ENCODE assay signal across 15 cellular contexts in the genomic region with DNA sequence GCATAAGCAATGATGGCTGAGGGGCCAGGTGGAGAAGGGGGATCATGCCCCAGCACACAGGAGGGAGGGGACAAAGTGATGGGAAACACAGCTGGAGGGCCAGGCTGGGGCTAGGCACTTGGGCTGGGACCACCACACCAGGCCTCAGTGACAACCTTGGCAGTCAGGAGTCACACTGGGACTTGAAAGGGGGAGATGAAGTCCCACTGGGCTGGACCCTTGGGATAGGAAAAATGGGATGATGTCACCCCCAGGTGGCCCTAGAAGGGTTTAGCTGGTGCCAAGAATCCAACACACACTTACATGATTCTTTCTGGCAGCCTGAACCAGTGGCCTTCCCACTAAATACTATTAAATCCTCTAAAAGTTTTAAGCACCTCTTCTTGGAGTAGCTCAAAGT. TPM values are rescaled to one million over a fixed set of nuclear protein-coding genes. Genes with fewer than 3 reads are reported as not detected.
DNase-seq lines count a peak whose midpoint lies in the region; ATAC-seq and TF ChIP-seq lines count a peak whose summit lies in the region.
"Had no signal": no experiment of that assay in that cellular context is flagged by ENCODE, and none has a peak within 500 bp of the region (broad histone marks: within the 10 kb centered on the region; RNA-seq: fewer than 3 reads in every experiment).

No MANE protein-coding gene starts in this region.

- ATAC-seq in activated naive CD4-positive, alpha-beta T cell treated with anti-CD3 and anti-CD28 coated beads, Interleukin-2, amount 50 U/mL, for 72 hours, result no peak
- ATAC-seq in WTC11 (no peak), HG03097 (IDR thresholded peaks at IDR 0.05; ENCODE audit: low FRiP score, unreplicated experiment) (no peak), GM18511 (IDR thresholded peaks at IDR 0.05; ENCODE audit: unreplicated experiment) (no peak)
- ATAC-seq: gastrocnemius medialis had no signal

- no peak overlapping the region for H3K4me3 Mint-ChIP-seq in activated naive CD4-positive, alpha-beta T cell treated with anti-CD3 and anti-CD28 coated beads, Interleukin-2, amount 10 ng/mL, durations not matched to agents 7 days and 5 days
- H3K4me3 Mint-ChIP-seq in WTC11, result no peak overlapping the region

- no peak for TF ChIP-seq POLR2A in suprapubic skin (IDR thresholded peaks at IDR 0.05)

- DNase-seq in activated naive CD4-positive, alpha-beta T cell treated with anti-CD3 and anti-CD28 coated beads, Interleukin-2, amount 50 U/mL, for 72 hours (ENCODE audit: low spot score in 2 of 2), result no peak
- no peak for DNase-seq in activated naive CD4-positive, alpha-beta T cell treated with anti-CD3 and anti-CD28 coated beads, Interleukin-2, amount 10 ng/mL, durations not matched to agents 7 days and 5 days
- DNase-seq in WTC11 (ENCODE audit: low spot score) (no peak), fibroblast of the aortic adventitia (ENCODE audit: low read depth) (peak; percentile 44), superior temporal gyrus (ENCODE audit: extremely low spot score) (peak; percentile 15), suprapubic skin (ENCODE audit: low spot score in 2 of 2) (no peak)
- DNase-seq: central memory CD4-positive, alpha-beta T cell; gastrocnemius medialis; NCI-H1048; NCI-H524 had no signal

- no peaks in the 10 kb centered on the region for H3K9me3 Mint-ChIP-seq in activated naive CD4-positive, alpha-beta T cell treated with anti-CD3 and anti-CD28 coated beads, Interleukin-2, amount 50 U/mL, for 72 hours
- no peaks in the 10 kb centered on the region for H3K9me3 Mint-ChIP-seq in activated naive CD4-positive, alpha-beta T cell treated with anti-CD3 and anti-CD28 coated beads, Interleukin-2, amount 10 ng/mL, durations not matched to agents 7 days and 5 days
- no peaks in the 10 kb centered on the region for H3K9me3 Mint-ChIP-seq in WTC11

- H3K36me3 ChIP-seq in suprapubic skin, result peaks cover 8% of the 10 kb centered on the region
- H3K36me3 ChIP-seq: gastrocnemius medialis had no signal

- POLR2A ChIA-PET in WTC11 (lab: Charles Lee), result no interaction called here

- H3K27ac Mint-ChIP-seq in activated naive CD4-positive, alpha-beta T cell treated with anti-CD3 and anti-CD28 coated beads, Interleukin-2, amount 50 U/mL, for 72 hours, result peak overlapping the region; percentile 46 to 81
- H3K27ac Mint-ChIP-seq in activated naive CD4-positive, alpha-beta T cell treated with anti-CD3 and anti-CD28 coated beads, Interleukin-2, amount 10 ng/mL, durations not matched to agents 7 days and 5 days, result no peak overlapping the region
- H3K27ac Mint-ChIP-seq in WTC11, result peak overlapping the region; percentile 8

- H3K4me1 ChIP-seq in suprapubic skin, result peaks cover 32% of the 10 kb centered on the region

- TF ChIP-seq CTCF in WTC11 (IDR thresholded peaks at IDR 0.05) (no peak), fibroblast of the aortic adventitia (IDR thresholded peaks at IDR 0.05; ENCODE audit: insufficient read depth, low read length) (no peak), suprapubic skin (IDR thresholded peaks at IDR 0.05) (no peak)

- no peaks in the 10 kb centered on the region for H3K9me3 ChIP-seq in suprapubic skin
- H3K9me3 ChIP-seq: gastrocnemius medialis had no signal

- H3K4me3 ChIP-seq in fibroblast of the aortic adventitia (ENCODE audit: low read depth, low read length) (no peak overlapping the region), suprapubic skin (no peak overlapping the region)
- H3K4me3 ChIP-seq: gastrocnemius medialis, lung had no signal

- no peaks in the 10 kb centered on the region for H3K27me3 ChIP-seq in suprapubic skin
- H3K27me3 ChIP-seq: gastrocnemius medialis had no signal

- no peak overlapping the region for H3K27ac ChIP-seq in suprapubic skin
- H3K27ac ChIP-seq: C4-2B had no signal

- CTCF ChIA-PET in activated naive CD4-positive, alpha-beta T cell treated with anti-CD3 and anti-CD28 coated beads, Interleukin-2, amount 10 ng/mL, durations not matched to agents 7 days and 5 days (lab: Charles Lee), result interaction anchor here (1.2 to 1.6 kb wide), 2 partner anchors 8 to 143 kb away, joined by 4 read pairs; no protein-coding TSS in a partner anchor
- CTCF ChIA-PET in WTC11 (lab: Charles Lee), result interaction anchor here (0.6 to 3.2 kb wide), 10 partner anchors 10 to 167 kb away, joined by 3 to 19 read pairs (median 7); partner anchors contain the start of genes SPEN and ZBTB17

- H3K27me3 Mint-ChIP-seq in activated naive CD4-positive, alpha-beta T cell treated with anti-CD3 and anti-CD28 coated beads, Interleukin-2, amount 10 ng/mL, durations not matched to agents 7 days and 5 days, result no peaks in the 10 kb centered on the region
- H3K27me3 Mint-ChIP-seq in WTC11 (ENCODE audit: low read depth), result no peaks in the 10 kb centered on the region

- H3K4me1 Mint-ChIP-seq in activated naive CD4-positive, alpha-beta T cell treated with anti-CD3 and anti-CD28 coated beads, Interleukin-2, amount 10 ng/mL, durations not matched to agents 7 days and 5 days, result peaks cover 48% of the 10 kb centered on the region
- peaks cover 47% of the 10 kb centered on the region for H3K4me1 Mint-ChIP-seq in WTC11

- TF ChIP-seq EP300 in suprapubic skin (IDR thresholded peaks at IDR 0.05), result no peak

- peaks cover 8 to 23% of the 10 kb centered on the region in 2 donors for H3K36me3 Mint-ChIP-seq in activated naive CD4-positive, alpha-beta T cell treated with anti-CD3 and anti-CD28 coated beads, Interleukin-2, amount 50 U/mL, for 72 hours
- peaks cover 14% of the 10 kb centered on the region for H3K36me3 Mint-ChIP-seq in activated naive CD4-positive, alpha-beta T cell treated with anti-CD3 and anti-CD28 coated beads, Interleukin-2, amount 10 ng/mL, durations not matched to agents 7 days and 5 days
- no peaks in the 10 kb centered on the region for H3K36me3 Mint-ChIP-seq in WTC11

TF ChIP-seq in WTC11, 78 proteins besides CTCF, POLR2A, EP300 and RAD21 (continues in another document):
- TF ChIP-seq ZNF396 (CRISPR knock-in tag; IDR thresholded peaks at IDR 0.05; ENCODE audit: borderline replicate concordance), result no peak
- TF ChIP-seq RORB (CRISPR knock-in tag; IDR thresholded peaks at IDR 0.05), result no peak
- TF ChIP-seq, protein P1, sequence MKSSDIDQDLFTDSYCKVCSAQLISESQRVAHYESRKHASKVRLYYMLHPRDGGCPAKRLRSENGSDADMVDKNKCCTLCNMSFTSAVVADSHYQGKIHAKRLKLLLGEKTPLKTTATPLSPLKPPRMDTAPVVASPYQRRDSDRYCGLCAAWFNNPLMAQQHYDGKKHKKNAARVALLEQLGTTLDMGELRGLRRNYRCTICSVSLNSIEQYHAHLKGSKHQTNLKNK (CRISPR knock-in tag; IDR thresholded peaks at IDR 0.05), result no peak
- TF ChIP-seq KAT7 (CRISPR knock-in tag; IDR thresholded peaks at IDR 0.05; ENCODE audit: borderline replicate concordance), result no peak
- TF ChIP-seq USF2 (CRISPR knock-in tag; IDR thresholded peaks at IDR 0.05), result no peak
- no peak for TF ChIP-seq FOXP1 (CRISPR knock-in tag; IDR thresholded peaks at IDR 0.05; ENCODE audit: borderline replicate concordance)
- TF ChIP-seq, protein P2, sequence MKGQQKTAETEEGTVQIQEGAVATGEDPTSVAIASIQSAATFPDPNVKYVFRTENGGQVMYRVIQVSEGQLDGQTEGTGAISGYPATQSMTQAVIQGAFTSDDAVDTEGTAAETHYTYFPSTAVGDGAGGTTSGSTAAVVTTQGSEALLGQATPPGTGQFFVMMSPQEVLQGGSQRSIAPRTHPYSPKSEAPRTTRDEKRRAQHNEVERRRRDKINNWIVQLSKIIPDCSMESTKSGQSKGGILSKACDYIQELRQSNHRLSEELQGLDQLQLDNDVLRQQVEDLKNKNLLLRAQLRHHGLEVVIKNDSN (CRISPR knock-in tag; IDR thresholded peaks at IDR 0.05), result no peak
- no peak for TF ChIP-seq CREM (CRISPR knock-in tag; IDR thresholded peaks at IDR 0.05)

RNA-seq across cellular contexts. Expression of gene ZBTB17, which starts 17.1 kb away (rescaled TPM):
- total RNA-seq in activated naive CD4-positive, alpha-beta T cell treated with anti-CD3 and anti-CD28 coated beads, Interleukin-2, amount 50 U/mL, for 72 hours, result 10 to 100 TPM; 44.7 to 54.9 TPM
- total RNA-seq in WTC11 (2021) (27.6 to 32.0 TPM (median 27.9 TPM) in 3 replicates), fibroblast of the aortic adventitia (ENCODE audit: low replicate concordance) (13.8 and 21.7 TPM in 2 replicates), suprapubic skin (10 to 100 TPM; 27.2 to 44.4 (median 34.1) TPM)

RNA-seq across cellular contexts. Expression of gene SRARP, which starts 45.2 kb away (rescaled TPM):
- not detected for total RNA-seq in activated naive CD4-positive, alpha-beta T cell treated with anti-CD3 and anti-CD28 coated beads, Interleukin-2, amount 50 U/mL, for 72 hours
- total RNA-seq in WTC11 (2021), result 0.11 TPM in 1 of 3 replicates, not detected in the others
- not detected in 2 replicates for total RNA-seq in fibroblast of the aortic adventitia (ENCODE audit: low replicate concordance)
- total RNA-seq in suprapubic skin, result not detected
- total RNA-seq: lung, subcutaneous adipose tissue had no signal

RNA-seq across cellular contexts. Expression of gene HSPB7, which starts 59.1 kb away (rescaled TPM):
- not detected for total RNA-seq in activated naive CD4-positive, alpha-beta T cell treated with anti-CD3 and anti-CD28 coated beads, Interleukin-2, amount 50 U/mL, for 72 hours
- total RNA-seq in WTC11 (2021) (0.11 to 0.23 TPM (median 0.21 TPM) in 3 replicates), fibroblast of the aortic adventitia (ENCODE audit: low replicate concordance) (8.9 TPM in 1 of 2 replicates, not detected in the other), suprapubic skin (1 to 10 TPM; 1.9 to 7.0 (median 3.3) TPM)

Comparison
In these comparisons a context has a peak if more than half of its experiments do, and no peak if none do; other contexts are left out.
1. DNase-seq: peak in fibroblast of the aortic adventitia (single experiment) and superior temporal gyrus (single experiment); none in activated naive CD4-positive, alpha-beta T cell treated with anti-CD3 and anti-CD28 coated beads, Interleukin-2, amount 50 U/mL, for 72 hours (0 of 2), activated naive CD4-positive, alpha-beta T cell treated with anti-CD3 and anti-CD28 coated beads, Interleukin-2, amount 10 ng/mL, durations not matched to agents 7 days and 5 days (single experiment), WTC11 (single experiment) and suprapubic skin (0 of 2).